Comparison of ENCODE assay signal across 13 cellular contexts in genomic region chr4:26779674-26780073, GRCh38.
DNase-seq lines count a peak whose midpoint lies in the region; ATAC-seq and TF ChIP-seq lines count a peak whose summit lies in the region.
"Had no signal": no experiment of that assay in that cellular context is flagged by ENCODE, and none has a peak within 500 bp of the region (broad histone marks: within the 10 kb centered on the region; RNA-seq: fewer than 3 reads in every experiment).

No MANE protein-coding gene starts in this region.

- DNase-seq in EL (peak; percentile 53), NCI-H226 (peak; percentile 12), cerebellum (ENCODE audit: low spot score) (peak; percentile 18), osteoblast (ENCODE audit: insufficient read length, low spot score, missing footprints) (peak; percentile 48), HT-29 (ENCODE audit: low spot score) (no peak), UCSD-AML1 (lab: John Stamatoyannopoulos, UW; ENCODE audit: unreplicated experiment) (no peak)
- DNase-seq: activated CD4-positive, CD25-positive, alpha-beta regulatory T cell treated with anti-CD3 and anti-CD28 coated beads, Interleukin-2, amount 50 U/mL, for 72 hours; activated T-cell treated with anti-CD3 and anti-CD28 coated beads, Interleukin-2, amount 50 U/mL, for 4 hours; stimulated activated CD4-positive, alpha-beta T cell treated with anti-CD3 and anti-CD28 coated beads, Interleukin-1b, Interleukin-23, amount 100 ng/mL, for 48 hours; stimulated activated naive CD4-positive, alpha-beta T cell had no signal

- peak overlapping the region; percentile 12 for H3K27ac ChIP-seq in osteoblast (ENCODE audit: low read depth, low read length)
- H3K27ac ChIP-seq: cardiac muscle cell had no signal

- no peaks in the 10 kb centered on the region for H3K27me3 ChIP-seq in osteoblast (ENCODE audit: insufficient read depth, low read length)
- H3K27me3 ChIP-seq: cardiac muscle cell had no signal

- H3K36me3 ChIP-seq in osteoblast (ENCODE audit: insufficient read depth, low read length): no peaks in the 10 kb centered on the region
- H3K36me3 ChIP-seq: cardiac muscle cell had no signal

- H4K20me1 ChIP-seq in osteoblast (ENCODE audit: insufficient read depth, low read length): no peaks in the 10 kb centered on the region

- ATAC-seq in GM18511 (IDR thresholded peaks at IDR 0.05; ENCODE audit: unreplicated experiment): no peak
- ATAC-seq in HG03097 (IDR thresholded peaks at IDR 0.05; ENCODE audit: low FRiP score, unreplicated experiment): no peak
- ATAC-seq: activated T-cell treated with anti-CD3 and anti-CD28 coated beads, Interleukin-2, amount 50 U/mL, for 4 hours had no signal

- H3K4me1 ChIP-seq in osteoblast (ENCODE audit: insufficient read depth, low read length): peaks cover 32% of the 10 kb centered on the region

- H3K4me2 ChIP-seq in osteoblast (ENCODE audit: insufficient read depth, low read length): no peak overlapping the region

- no peak for TF ChIP-seq CTCF in osteoblast (IDR thresholded peaks at IDR 0.05; ENCODE audit: extremely low read depth, low read depth, low read length)

- no peak overlapping the region for H2AFZ ChIP-seq in osteoblast (ENCODE audit: low read length)

- H3K79me2 ChIP-seq in osteoblast (ENCODE audit: insufficient read depth, low read length): no peaks in the 10 kb centered on the region

- no peaks in the 10 kb centered on the region for H3K9me3 ChIP-seq in osteoblast (ENCODE audit: low read depth, low read length)

- no peak overlapping the region for H3K4me3 ChIP-seq in osteoblast (ENCODE audit: insufficient read depth, low read length)
- H3K4me3 ChIP-seq: cardiac muscle cell had no signal

Comparison
In these comparisons a context has a peak if more than half of its experiments do, and no peak if none do; other contexts are left out.
1. DNase-seq: peak in EL (single experiment), NCI-H226 (single experiment), cerebellum (single experiment) and osteoblast (single experiment); none in HT-29 (single experiment) and UCSD-AML1 (single experiment).